In the genomic region with DNA sequence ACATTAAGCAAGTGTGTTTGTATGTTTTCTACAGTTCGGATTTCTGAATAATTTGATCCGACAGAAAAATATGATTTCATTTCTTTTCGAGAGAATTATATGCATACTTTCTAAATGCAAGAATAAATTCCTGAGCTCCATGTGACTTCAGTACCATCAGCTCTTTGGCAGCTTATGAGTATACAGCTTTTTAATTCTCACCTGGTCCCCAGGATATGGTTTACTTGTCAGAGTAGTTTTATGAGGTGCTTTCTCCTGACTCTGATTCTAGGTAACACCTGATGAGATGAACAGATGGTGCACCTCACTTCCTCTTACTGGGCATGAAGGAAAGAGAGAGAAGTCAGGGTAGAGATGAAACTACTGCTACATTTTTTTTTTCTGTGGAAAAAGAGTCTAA, we compare ENCODE assay signal across 1 cellular context.
TF ChIP-seq lines count a peak whose summit lies in the region.

No MANE protein-coding gene starts in this region.

TF ChIP-seq in HCT116, 20 proteins besides CTCF, POLR2A, EP300 and RAD21 (continued from another document):
- TF ChIP-seq, protein P1, sequence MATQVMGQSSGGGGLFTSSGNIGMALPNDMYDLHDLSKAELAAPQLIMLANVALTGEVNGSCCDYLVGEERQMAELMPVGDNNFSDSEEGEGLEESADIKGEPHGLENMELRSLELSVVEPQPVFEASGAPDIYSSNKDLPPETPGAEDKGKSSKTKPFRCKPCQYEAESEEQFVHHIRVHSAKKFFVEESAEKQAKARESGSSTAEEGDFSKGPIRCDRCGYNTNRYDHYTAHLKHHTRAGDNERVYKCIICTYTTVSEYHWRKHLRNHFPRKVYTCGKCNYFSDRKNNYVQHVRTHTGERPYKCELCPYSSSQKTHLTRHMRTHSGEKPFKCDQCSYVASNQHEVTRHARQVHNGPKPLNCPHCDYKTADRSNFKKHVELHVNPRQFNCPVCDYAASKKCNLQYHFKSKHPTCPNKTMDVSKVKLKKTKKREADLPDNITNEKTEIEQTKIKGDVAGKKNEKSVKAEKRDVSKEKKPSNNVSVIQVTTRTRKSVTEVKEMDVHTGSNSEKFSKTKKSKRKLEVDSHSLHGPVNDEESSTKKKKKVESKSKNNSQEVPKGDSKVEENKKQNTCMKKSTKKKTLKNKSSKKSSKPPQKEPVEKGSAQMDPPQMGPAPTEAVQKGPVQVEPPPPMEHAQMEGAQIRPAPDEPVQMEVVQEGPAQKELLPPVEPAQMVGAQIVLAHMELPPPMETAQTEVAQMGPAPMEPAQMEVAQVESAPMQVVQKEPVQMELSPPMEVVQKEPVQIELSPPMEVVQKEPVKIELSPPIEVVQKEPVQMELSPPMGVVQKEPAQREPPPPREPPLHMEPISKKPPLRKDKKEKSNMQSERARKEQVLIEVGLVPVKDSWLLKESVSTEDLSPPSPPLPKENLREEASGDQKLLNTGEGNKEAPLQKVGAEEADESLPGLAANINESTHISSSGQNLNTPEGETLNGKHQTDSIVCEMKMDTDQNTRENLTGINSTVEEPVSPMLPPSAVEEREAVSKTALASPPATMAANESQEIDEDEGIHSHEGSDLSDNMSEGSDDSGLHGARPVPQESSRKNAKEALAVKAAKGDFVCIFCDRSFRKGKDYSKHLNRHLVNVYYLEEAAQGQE (IDR thresholded peaks at IDR 0.05; ENCODE audit: low read depth), result no peak
- TF ChIP-seq POLR2AphosphoS5 (IDR thresholded peaks at IDR 0.05; ENCODE audit: low read depth, low read length) (no peak), EGR1 (IDR thresholded peaks at IDR 0.05; ENCODE audit: low read depth) (no peak), ZNF274 (IDR thresholded peaks at IDR 0.05; ENCODE audit: low read depth, low read length) (no peak), CBX3 (IDR thresholded peaks at IDR 0.05; ENCODE audit: low read depth) (no peak), JUND (IDR thresholded peaks at IDR 0.05) (no peak), ZFX (IDR thresholded peaks at IDR 0.05) (no peak), FOSL1 (IDR thresholded peaks at IDR 0.05; ENCODE audit: low read depth) (no peak), EZH2 (IDR thresholded peaks at IDR 0.05) (no peak)
